ENCODE assay signal across 8 cellular contexts in genomic region chr7:129952653-129953560, GRCh38. TPM values are rescaled to one million over a fixed set of nuclear protein-coding genes. Genes with fewer than 3 reads are reported as not detected.
DNase-seq lines count a peak whose midpoint lies in the region; ATAC-seq and TF ChIP-seq lines count a peak whose summit lies in the region.

TSS of gene UBE2H (minus strand) at chr7:129952960. CDS start at chr7:129952555, 405 bp downstream.

- peak within 1 kb of the TSS; percentile 98 to 99 for H3K27ac Mint-ChIP-seq in stimulated activated naive CD8-positive, alpha-beta T cell treated with anti-CD3 and anti-CD28 coated beads, Interleukin-15, amount 100 ng/mL, for 72 hours

- peak; percentile 71 for TF ChIP-seq EP300 in neural cell (conservative IDR thresholded peaks at IDR 0.05; ENCODE audit: poor library complexity, severe bottlenecking)

- TF ChIP-seq CTCF in DOHH2 (IDR thresholded peaks at IDR 0.05; ENCODE audit: low read depth, low read length, poor library complexity, severe bottlenecking) (no peak), neural cell (IDR thresholded peaks at IDR 0.05; ENCODE audit: poor library complexity, severe bottlenecking) (no peak)

- no peaks in the 10 kb centered on the region for H3K27me3 Mint-ChIP-seq in stimulated activated naive CD8-positive, alpha-beta T cell treated with anti-CD3 and anti-CD28 coated beads, Interleukin-15, amount 100 ng/mL, for 72 hours

- H3K4me3 Mint-ChIP-seq in stimulated activated naive CD8-positive, alpha-beta T cell treated with anti-CD3 and anti-CD28 coated beads, Interleukin-15, amount 100 ng/mL, for 72 hours = peak within 1 kb of the TSS; percentile 95 to 96

- peaks cover 5% of the 10 kb centered on the region; the same call in 1 of the 2 replicates for H3K27me3 ChIP-seq in DOHH2 (ENCODE audit: control insufficient read depth, low read length)
- no peaks in the 10 kb centered on the region for H3K27me3 ChIP-seq in neural cell (ENCODE audit: insufficient read depth, low read depth, low read length)

- H3K9me3 ChIP-seq in DOHH2 (ENCODE audit: control insufficient read depth, insufficient read depth, low read length) (no peaks in the 10 kb centered on the region), neural cell (ENCODE audit: low read length) (no peaks in the 10 kb centered on the region)

- H3K9me2 ChIP-seq in DOHH2 (replicated peaks; ENCODE audit: control insufficient read depth, low read length) = no peaks in the 10 kb centered on the region
- no peaks in the 10 kb centered on the region for H3K9me2 ChIP-seq in neural cell (ENCODE audit: insufficient read depth, low read length)

- no peaks in the 10 kb centered on the region for H3K9me3 Mint-ChIP-seq in stimulated activated naive CD8-positive, alpha-beta T cell treated with anti-CD3 and anti-CD28 coated beads, Interleukin-15, amount 100 ng/mL, for 72 hours

- peak; percentile 84 for ATAC-seq in stimulated activated naive CD8-positive, alpha-beta T cell treated with anti-CD3 and anti-CD28 coated beads, Interleukin-15, amount 100 ng/mL, for 72 hours

- peak; percentile 55 for DNase-seq in GOT3 (lab: John Stamatoyannopoulos, UW)
- DNase-seq in M059J (ENCODE audit: low read depth) = peak; percentile 87
- DNase-seq in SHP77 (lab: John Stamatoyannopoulos, UW) = peak; percentile 74 to 78
- peak; percentile 97 for DNase-seq in activated effector memory CD4-positive, alpha-beta T cell treated with anti-CD3 and anti-CD28 coated beads, Interleukin-2, amount 50 U/mL, for 16 hours
- DNase-seq in fibroblast of the conjunctiva (ENCODE audit: low read depth) = peak; percentile 86
- peak; percentile 91 for DNase-seq in stimulated activated naive CD8-positive, alpha-beta T cell treated with anti-CD3 and anti-CD28 coated beads, Interleukin-15, amount 100 ng/mL, for 72 hours

- H3K36me3 ChIP-seq in DOHH2 (ENCODE audit: control insufficient read depth, low read length) = peaks cover 7% of the 10 kb centered on the region; the same call in 1 of the 2 replicates
- H3K36me3 ChIP-seq in neural cell (ENCODE audit: insufficient read depth, low read length) = no peaks in the 10 kb centered on the region

- H3K4me1 Mint-ChIP-seq in stimulated activated naive CD8-positive, alpha-beta T cell treated with anti-CD3 and anti-CD28 coated beads, Interleukin-15, amount 100 ng/mL, for 72 hours = peaks cover 12% of the 10 kb centered on the region

- H2AFZ ChIP-seq in neural cell (ENCODE audit: low read depth, low read length) = no peak within 1 kb of the TSS

- peaks cover 39% of the 10 kb centered on the region for H3K4me1 ChIP-seq in DOHH2 (ENCODE audit: control insufficient read depth, low read length)

- H3K4me3 ChIP-seq in DOHH2 (ENCODE audit: low read length) = peak within 1 kb of the TSS; percentile 93
- H3K4me3 ChIP-seq in neural cell (ENCODE audit: low read length) = peak within 1 kb of the TSS; percentile 98

- peaks cover 6% of the 10 kb centered on the region for H4K20me1 ChIP-seq in DOHH2 (ENCODE audit: control insufficient read depth, insufficient read depth, low read depth, low read length)
- H4K20me1 ChIP-seq in neural cell (ENCODE audit: insufficient read depth) = peaks cover 4% of the 10 kb centered on the region

- H3K4me2 ChIP-seq in DOHH2 (ENCODE audit: low read length) = peak within 1 kb of the TSS; percentile 99
- peak within 1 kb of the TSS; percentile 90 for H3K4me2 ChIP-seq in neural cell (ENCODE audit: low read length)

- H3K27ac ChIP-seq in DOHH2 (ENCODE audit: low read depth, low read length) = peak within 1 kb of the TSS; percentile 86
- peak within 1 kb of the TSS; percentile 95 for H3K27ac ChIP-seq in neural cell (ENCODE audit: low read length)

- H3F3A ChIP-seq in DOHH2 (ENCODE audit: control insufficient read depth, insufficient read depth) = peaks cover 23% of the 10 kb centered on the region
- peaks cover 8% of the 10 kb centered on the region for H3F3A ChIP-seq in neural cell (ENCODE audit: insufficient read depth, low read length, poor library complexity, severe bottlenecking)

- TF ChIP-seq RAD21 in neural cell (conservative IDR thresholded peaks at IDR 0.05) = peak; percentile 34

- H3K9ac ChIP-seq in neural cell (ENCODE audit: low read length) = peak within 1 kb of the TSS; percentile 99

- peaks cover 48% of the 10 kb centered on the region for H3K79me2 ChIP-seq in DOHH2 (ENCODE audit: control insufficient read depth, low read length)
- peaks cover 48% of the 10 kb centered on the region for H3K79me2 ChIP-seq in neural cell (replicated peaks; ENCODE audit: insufficient read depth, low read length)

TF ChIP-seq in neural cell, 6 proteins besides CTCF, POLR2A, EP300 and RAD21:
- TF ChIP-seq TAF1 (IDR thresholded peaks at IDR 0.05; ENCODE audit: low read depth) (peak; percentile 90), REST (IDR thresholded peaks at IDR 0.05; ENCODE audit: borderline replicate concordance) (peak; percentile 65), EZH2 (IDR thresholded peaks at IDR 0.05; ENCODE audit: borderline replicate concordance, insufficient read depth, low read length, poor library complexity, severe bottlenecking) (no peak), MXI1 (conservative IDR thresholded peaks at IDR 0.05; ENCODE audit: poor library complexity, severe bottlenecking) (peak; percentile 71), SMC3 (conservative IDR thresholded peaks at IDR 0.05; ENCODE audit: poor library complexity) (peak; percentile 24), POLR2AphosphoS5 (IDR thresholded peaks at IDR 0.05) (peak; percentile 99)

RNA-seq across cellular contexts. Expression of gene UBE2H, which starts in this region (rescaled TPM):
- total RNA-seq in M059J (2014; rRNA removed; shearing (Covaris generic)) = 60.5 and 98.3 TPM in 2 replicates
- polyA plus RNA-seq in neural cell = 96.1 and 104 TPM in 2 replicates
- 186 and 198 TPM in 2 replicates for polyA minus RNA-seq in neural cell

Comparison
In these comparisons a context has a peak if more than half of its experiments do, and no peak if none do; other contexts are left out.
1. Peak in every context shown above with its lines: DNase-seq, ATAC-seq, H3K4me3 ChIP-seq and H3K27ac ChIP-seq.